8 cellular contexts compared by ENCODE assay signal in the genomic region with DNA sequence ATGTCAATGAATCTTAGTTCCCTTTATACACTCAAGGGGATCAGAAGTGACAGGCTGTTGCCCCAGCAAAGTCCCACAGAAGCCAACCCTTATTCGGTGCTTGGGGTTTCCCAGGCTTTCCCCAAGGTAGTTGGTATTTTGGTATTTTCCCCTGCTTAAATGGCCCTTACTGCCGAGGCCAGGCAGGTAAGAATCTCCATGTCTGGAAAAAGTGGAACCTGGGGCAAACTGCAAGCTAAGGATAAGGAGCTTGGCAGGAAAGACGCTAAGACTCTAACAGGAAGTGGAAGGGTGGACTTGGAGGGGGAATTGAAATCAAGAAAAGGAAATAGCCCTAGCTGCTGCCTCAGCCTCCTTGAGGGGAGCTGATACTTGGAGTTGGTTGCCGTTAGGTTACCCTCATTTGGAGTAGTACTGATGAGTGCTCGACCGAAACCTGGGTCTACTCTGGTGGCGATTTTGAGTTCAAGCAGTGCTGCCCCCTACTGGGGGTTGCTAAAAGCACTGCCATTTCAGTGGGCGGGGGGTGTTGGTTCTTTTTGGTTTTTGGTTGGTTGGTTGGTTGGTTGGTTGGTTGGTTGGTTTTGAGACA. TPM values are rescaled to one million over a fixed set of nuclear protein-coding genes. Genes with fewer than 3 reads are reported as not detected.
DNase-seq lines count a peak whose midpoint lies in the region; ATAC-seq and TF ChIP-seq lines count a peak whose summit lies in the region.

No MANE protein-coding gene starts in this region.

- peak; percentile 76 for ATAC-seq in GM18505 (IDR thresholded peaks at IDR 0.05; ENCODE audit: unreplicated experiment)
- ATAC-seq in HG02588 (IDR thresholded peaks at IDR 0.05; ENCODE audit: unreplicated experiment) = peak; percentile 62

- no peak for TF ChIP-seq POLR2A in GM18505 (IDR thresholded peaks at IDR 0.05; ENCODE audit: borderline replicate concordance, extremely low read depth, insufficient read depth, insufficient read length)

- no peak overlapping the region for H3K4me3 ChIP-seq in fibroblast of villous mesenchyme (ENCODE audit: low read depth, low read length)

- DNase-seq in NOMO-1 (lab: John Stamatoyannopoulos, UW; ENCODE audit: unreplicated experiment in 2 of 2) = peak; percentile 88 to 98
- DNase-seq in activated T-cell treated with anti-CD3 and anti-CD28 coated beads for 24 hours (ENCODE audit: low read depth) = peak; percentile 60
- no peak for DNase-seq in fibroblast of villous mesenchyme (ENCODE audit: low read depth)
- DNase-seq in stimulated activated CD4-positive, alpha-beta T cell treated with anti-CD3 and anti-CD28 coated beads, Interleukin-12 subunit alpha, Interleukin-12 subunit beta, amount 100 ng/mL, for 24 hours (ENCODE audit: low read depth in 2 of 2) = peak; percentile 24 to 62
- no peak for DNase-seq in NCI-H524 treated with DMSO at 0.1 percent for 48 hours (lab: John Stamatoyannopoulos, UW)
- DNase-seq in DMS114 treated with DMSO at 0.1 percent for 48 hours (lab: John Stamatoyannopoulos, UW; ENCODE audit: unreplicated experiment) = no peak

- TF ChIP-seq CTCF in fibroblast of villous mesenchyme (IDR thresholded peaks at IDR 0.05; ENCODE audit: insufficient read depth, low read depth, low read length) = peak; percentile 60

RNA-seq across cellular contexts. Expression of a gene that starts 3.3 kb away (rescaled TPM):
- total RNA-seq in fibroblast of villous mesenchyme = under 0.01 TPM in 1 of 2 replicates, not detected in the other

RNA-seq across cellular contexts. Expression of a gene that starts 12.5 kb away (rescaled TPM):
- 104 and 110 TPM in 2 replicates for total RNA-seq in fibroblast of villous mesenchyme

RNA-seq across cellular contexts. Expression of a gene that starts 12.8 kb away (rescaled TPM):
- 26.1 and 26.8 TPM in 2 replicates for total RNA-seq in fibroblast of villous mesenchyme

RNA-seq across cellular contexts. Expression of a gene that starts 34.8 kb away (rescaled TPM):
- total RNA-seq in fibroblast of villous mesenchyme = 123 and 136 TPM in 2 replicates

RNA-seq across cellular contexts. Expression of a gene that starts 40.5 kb away (rescaled TPM):
- total RNA-seq in fibroblast of villous mesenchyme = 482 and 483 TPM in 2 replicates

Comparison
In these comparisons a context has a peak if more than half of its experiments do, and no peak if none do; other contexts are left out.
1. DNase-seq: peak in NOMO-1 (2 of 2), activated T-cell treated with anti-CD3 and anti-CD28 coated beads for 24 hours (single experiment) and stimulated activated CD4-positive, alpha-beta T cell treated with anti-CD3 and anti-CD28 coated beads, Interleukin-12 subunit alpha, Interleukin-12 subunit beta, amount 100 ng/mL, for 24 hours (2 of 2); none in fibroblast of villous mesenchyme (single experiment), NCI-H524 treated with DMSO at 0.1 percent for 48 hours (single experiment) and DMS114 treated with DMSO at 0.1 percent for 48 hours (single experiment).